In genomic region chr1:236089046-236089773, GRCh38 we compare ENCODE assay signal across 14 cellular contexts. TPM values are rescaled to one million over a fixed set of nuclear protein-coding genes. Genes with fewer than 3 reads are reported as not detected.
DNase-seq lines count a peak whose midpoint lies in the region; ATAC-seq and TF ChIP-seq lines count a peak whose summit lies in the region.
"Had no signal": no experiment of that assay in that cellular context is flagged by ENCODE, and none has a peak within 500 bp of the region (broad histone marks: within the 10 kb centered on the region; RNA-seq: fewer than 3 reads in every experiment).

No MANE protein-coding gene starts in this region.

- TF ChIP-seq CTCF in HEK293 (tag by site-specific recombination; IDR thresholded peaks at IDR 0.05) (no peak), fibroblast of the aortic adventitia (IDR thresholded peaks at IDR 0.05; ENCODE audit: insufficient read depth, low read length) (no peak)

- CTCF ChIA-PET in HEK293 (lab: Yijun Ruan, JAX): interaction anchor here (0.6 to 0.7 kb wide), 2 partner anchors 116 to 1836 kb away, joined by 3 to 4 read pairs; no protein-coding TSS in a partner anchor

- POLR2A ChIA-PET in HEK293 (lab: Yijun Ruan, JAX): interaction anchor here (0.6 kb wide), 3 partner anchors 26 to 515 kb away, joined by 3 to 5 read pairs (median 3); partner anchors contain the start of gene HEATR1

- ATAC-seq in GM21515 (IDR thresholded peaks at IDR 0.05; ENCODE audit: unreplicated experiment) (no peak), GM19455 (IDR thresholded peaks at IDR 0.05; ENCODE audit: unreplicated experiment) (no peak)

- no peak overlapping the region for H3K27ac ChIP-seq in HEK293 (ENCODE audit: extremely low read depth, low read depth, low read length)
- H3K27ac ChIP-seq: C4-2B had no signal

- DNase-seq in DMS53 (lab: John Stamatoyannopoulos, UW): peak; percentile 52
- peak; percentile 14 for DNase-seq in SW480 (ENCODE audit: low spot score)
- DNase-seq in fibroblast of the aortic adventitia (ENCODE audit: low read depth): peak; percentile 46
- DNase-seq in retina: no peak
- no peak for DNase-seq in GM19238 (ENCODE audit: insufficient read length, low spot score)
- DNase-seq: activated T-cell treated with anti-CD3 and anti-CD28 coated beads, Interleukin-2, amount 50 U/mL, for 1 hour; amniotic stem cell; H7; NCI-H1105; NCI-H345 had no signal

- no peaks in the 10 kb centered on the region for H3K9me3 ChIP-seq in HEK293 (ENCODE audit: control insufficient read depth, insufficient read depth, low read depth, low read length)

- no peak overlapping the region for H3K4me3 ChIP-seq in HEK293 (ENCODE audit: low read depth, low read length)
- H3K4me3 ChIP-seq in fibroblast of the aortic adventitia (ENCODE audit: low read depth, low read length): no peak overlapping the region

- H3K36me3 ChIP-seq in HEK293 (ENCODE audit: control insufficient read depth in 2 of 2, insufficient read depth in 1 of 2, low read length in 2 of 2): no peaks in the 10 kb centered on the region

- H3K4me1 ChIP-seq in HEK293 (ENCODE audit: control insufficient read depth, insufficient read depth, low read length): peaks cover 4% of the 10 kb centered on the region; the same call in 1 of the 2 replicates

TF ChIP-seq in HEK293, 187 proteins besides CTCF, POLR2A, EP300 and RAD21:
- TF ChIP-seq WT1 (tag by site-specific recombination; IDR thresholded peaks at IDR 0.05) (no peak), ZSCAN5A (tag by site-specific recombination; IDR thresholded peaks at IDR 0.05) (0 out of 2 replicates have a peak, but pooled peaks have one; percentile 38), ZSCAN4 (tag by site-specific recombination; IDR thresholded peaks at IDR 0.05) (no peak), ZNF362 (tag by site-specific recombination; IDR thresholded peaks at IDR 0.05) (peak; percentile 75; the same call in 1 of the 2 replicates), ZNF26 (tag by site-specific recombination; IDR thresholded peaks at IDR 0.05) (no peak), KLF8 (tag by site-specific recombination; IDR thresholded peaks at IDR 0.05) (no peak), ZNF548 (tag by site-specific recombination; IDR thresholded peaks at IDR 0.05) (no peak), PRDM10 (tag by site-specific recombination; IDR thresholded peaks at IDR 0.05) (peak; percentile 77), ZNF2 (tag by site-specific recombination; IDR thresholded peaks at IDR 0.05) (0 out of 2 replicates have a peak, but pooled peaks have one; percentile 25), ZBTB17 (tag by site-specific recombination; IDR thresholded peaks at IDR 0.05) (0 out of 2 replicates have a peak, but pooled peaks have one; percentile 17), ZNF621 (tag by site-specific recombination; IDR thresholded peaks at IDR 0.05) (no peak), ZXDB (tag by site-specific recombination; IDR thresholded peaks at IDR 0.05) (no peak), ZNF664 (tag by site-specific recombination; IDR thresholded peaks at IDR 0.05) (peak; percentile 96), ZNF184 (tag by site-specific recombination; IDR thresholded peaks at IDR 0.05) (0 out of 2 replicates have a peak, but pooled peaks have one; percentile 24), ZNF692 (tag by site-specific recombination; IDR thresholded peaks at IDR 0.05) (no peak)

RNA-seq across cellular contexts. Expression of gene NID1, which starts 24.3 kb away (rescaled TPM):
- 26.7 and 68.1 TPM in 2 replicates for total RNA-seq in fibroblast of the aortic adventitia (ENCODE audit: low replicate concordance)

RNA-seq across cellular contexts. Expression of gene GPR137B, which starts 53.1 kb away (rescaled TPM):
- 6.8 and 14.9 TPM in 2 replicates for total RNA-seq in fibroblast of the aortic adventitia (ENCODE audit: low replicate concordance)

Comparison
In these comparisons a context has a peak if more than half of its experiments do, and no peak if none do; other contexts are left out.
1. DNase-seq: peak in DMS53 (single experiment), SW480 (single experiment) and fibroblast of the aortic adventitia (single experiment); none in retina (single experiment) and GM19238 (single experiment).